ENCODE assay signal across 40 cellular contexts in genomic region chr2:114175507-114175906, GRCh38.
"Had no signal": no experiment of that assay in that cellular context is flagged by ENCODE, and none has a peak within 500 bp of the region (broad histone marks: within the 10 kb centered on the region; RNA-seq: fewer than 3 reads in every experiment).

No MANE protein-coding gene starts in this region.

- H3K4me3 ChIP-seq: adrenal gland, ascending aorta, body of pancreas, breast epithelium, cardiac muscle cell had no signal

- H3K4me1 Mint-ChIP-seq: activated naive CD4-positive, alpha-beta T cell treated with anti-CD3 and anti-CD28 coated beads, Interleukin-2, amount 10 ng/mL, durations not matched to agents 7 days and 5 days; activated naive CD4-positive, alpha-beta T cell treated with anti-CD3 and anti-CD28 coated beads, Interleukin-2, amount 50 U/mL, for 24 hours; activated naive CD8-positive, alpha-beta T cell treated with anti-CD3 and anti-CD28 coated beads for 36 hours; activated naive CD8-positive, alpha-beta T cell treated with anti-CD3 and anti-CD28 coated beads, Interleukin-2, amount 10 ng/mL, durations not matched to agents 7 days and 5 days; activated naive CD8-positive, alpha-beta T cell treated with anti-CD3 and anti-CD28 coated beads, Interleukin-2, amount 50 U/mL, for 24 hours; activated T-helper 17 cell treated with anti-CD3 and anti-CD28 coated beads, Interleukin-2, amount 50 U/mL, for 72 hours; brain; central memory CD8-positive, alpha-beta T cell had no signal

- H3K27me3 ChIP-seq: adrenal gland, ascending aorta, body of pancreas, brain microvascular endothelial cell, breast epithelium, cardiac muscle cell had no signal

- ATAC-seq: activated naive CD4-positive, alpha-beta T cell treated with anti-CD3 and anti-CD28 coated beads, Interleukin-2, amount 50 U/mL, for 72 hours; activated naive CD8-positive, alpha-beta T cell treated with anti-CD3 and anti-CD28 coated beads, Interleukin-2, amount 50 U/mL, for 24 hours; activated T-cell treated with anti-CD3 and anti-CD28 coated beads, Interleukin-2, amount 50 U/mL, for 4 hours; activated T-cell treated with anti-CD3 and anti-CD28 coated beads, Interleukin-2, amount 50 U/mL, for 72 hours; activated T-helper 17 cell treated with anti-CD3 and anti-CD28 coated beads, Interleukin-2, amount 50 U/mL, for 72 hours; body of pancreas had no signal

- FAIRE-seq: astrocyte, bronchial epithelial cell, colon had no signal

- H3K36me3 Mint-ChIP-seq: activated naive CD4-positive, alpha-beta T cell treated with anti-CD3 and anti-CD28 coated beads, Interleukin-2, amount 10 ng/mL, durations not matched to agents 7 days and 5 days; activated naive CD4-positive, alpha-beta T cell treated with anti-CD3 and anti-CD28 coated beads, Interleukin-2, amount 50 U/mL, for 24 hours; activated naive CD4-positive, alpha-beta T cell treated with anti-CD3 and anti-CD28 coated beads, Interleukin-2, amount 50 U/mL, for 72 hours; activated naive CD8-positive, alpha-beta T cell; activated naive CD8-positive, alpha-beta T cell treated with anti-CD3 and anti-CD28 coated beads for 36 hours; activated naive CD8-positive, alpha-beta T cell treated with anti-CD3 and anti-CD28 coated beads, Interleukin-2, amount 10 ng/mL, durations not matched to agents 7 days and 5 days; brain had no signal

- H3K27ac Mint-ChIP-seq: activated naive CD4-positive, alpha-beta T cell treated with anti-CD3 and anti-CD28 coated beads for 36 hours; activated naive CD4-positive, alpha-beta T cell treated with anti-CD3 and anti-CD28 coated beads, Interleukin-2, amount 10 ng/mL, durations not matched to agents 7 days and 5 days; activated naive CD4-positive, alpha-beta T cell treated with anti-CD3 and anti-CD28 coated beads, Interleukin-2, amount 50 U/mL, for 24 hours; activated naive CD4-positive, alpha-beta T cell treated with anti-CD3 and anti-CD28 coated beads, Interleukin-2, amount 50 U/mL, for 72 hours; activated naive CD8-positive, alpha-beta T cell; activated naive CD8-positive, alpha-beta T cell treated with anti-CD3 and anti-CD28 coated beads for 36 hours; activated naive CD8-positive, alpha-beta T cell treated with anti-CD3 and anti-CD28 coated beads, Interleukin-2, amount 10 ng/mL, durations not matched to agents 7 days and 5 days; activated naive CD8-positive, alpha-beta T cell treated with anti-CD3 and anti-CD28 coated beads, Interleukin-2, amount 50 U/mL, for 24 hours; activated T-cell treated with anti-CD3 and anti-CD28 coated beads, Interleukin-2, amount 50 U/mL, for 24 hours; activated T-cell treated with anti-CD3 and anti-CD28 coated beads, Interleukin-2, amount 50 U/mL, for 72 hours; activated T-helper 1 cell treated with anti-CD3 and anti-CD28 coated beads, Interleukin-12 subunit alpha, Interleukin-12 subunit beta, Interleukin-2, Interleukin-4 antibody, amounts not matched to agents 30 ng/mL and 10 ng/mL and 1 ng/mL, durations not matched to agents 14 hours and 24 hours and 36 hours; activated T-helper 17 cell treated with anti-CD3 and anti-CD28 coated beads, Interleukin-2, amount 50 U/mL, for 72 hours; activated T-helper 2 cell treated with anti-CD3 and anti-CD28 coated beads, Interferon-gamma antibody, Interleukin-2, Interleukin-4, amounts not matched to agents 10 μg/mL and 5 μg/mL and 100 μg/mL, durations not matched to agents 14 hours and 24 hours and 36 hours; brain had no signal

- H3K9me3 Mint-ChIP-seq: activated naive CD4-positive, alpha-beta T cell treated with anti-CD3 and anti-CD28 coated beads for 36 hours; activated naive CD4-positive, alpha-beta T cell treated with anti-CD3 and anti-CD28 coated beads, Interleukin-2, amount 10 ng/mL, durations not matched to agents 7 days and 5 days; activated naive CD4-positive, alpha-beta T cell treated with anti-CD3 and anti-CD28 coated beads, Interleukin-2, amount 50 U/mL, for 24 hours; activated naive CD8-positive, alpha-beta T cell treated with anti-CD3 and anti-CD28 coated beads for 36 hours; activated naive CD8-positive, alpha-beta T cell treated with anti-CD3 and anti-CD28 coated beads, Interleukin-2, amount 10 ng/mL, durations not matched to agents 7 days and 5 days; activated naive CD8-positive, alpha-beta T cell treated with anti-CD3 and anti-CD28 coated beads, Interleukin-2, amount 50 U/mL, for 24 hours; activated T-cell treated with anti-CD3 and anti-CD28 coated beads, Interleukin-2, amount 50 U/mL, for 24 hours; activated T-cell treated with anti-CD3 and anti-CD28 coated beads, Interleukin-2, amount 50 U/mL, for 4 hours; activated T-cell treated with anti-CD3 and anti-CD28 coated beads, Interleukin-2, amount 50 U/mL, for 72 hours; activated T-helper 1 cell treated with anti-CD3 and anti-CD28 coated beads, Interleukin-12 subunit alpha, Interleukin-12 subunit beta, Interleukin-2, Interleukin-4 antibody, amounts not matched to agents 30 ng/mL and 10 ng/mL and 1 ng/mL, durations not matched to agents 14 hours and 24 hours and 36 hours; activated T-helper 17 cell treated with anti-CD3 and anti-CD28 coated beads, Interleukin-2, amount 50 U/mL, for 72 hours; activated T-helper 2 cell treated with anti-CD3 and anti-CD28 coated beads, Interferon-gamma antibody, Interleukin-2, Interleukin-4, amounts not matched to agents 10 μg/mL and 5 μg/mL and 100 μg/mL, durations not matched to agents 14 hours and 24 hours and 36 hours; central memory CD8-positive, alpha-beta T cell had no signal

- H3K9me3 ChIP-seq: adrenal gland, ascending aorta, body of pancreas, breast epithelium had no signal

- H3K36me3 ChIP-seq: adrenal gland, ascending aorta, brain microvascular endothelial cell, breast epithelium, cardiac muscle cell had no signal

- H3K4me3 Mint-ChIP-seq: activated naive CD4-positive, alpha-beta T cell treated with anti-CD3 and anti-CD28 coated beads for 36 hours; activated naive CD4-positive, alpha-beta T cell treated with anti-CD3 and anti-CD28 coated beads, Interleukin-2, amount 10 ng/mL, durations not matched to agents 7 days and 5 days; activated naive CD4-positive, alpha-beta T cell treated with anti-CD3 and anti-CD28 coated beads, Interleukin-2, amount 50 U/mL, for 24 hours; activated naive CD8-positive, alpha-beta T cell; activated naive CD8-positive, alpha-beta T cell treated with anti-CD3 and anti-CD28 coated beads for 36 hours; activated naive CD8-positive, alpha-beta T cell treated with anti-CD3 and anti-CD28 coated beads, Interleukin-2, amount 10 ng/mL, durations not matched to agents 7 days and 5 days; activated naive CD8-positive, alpha-beta T cell treated with anti-CD3 and anti-CD28 coated beads, Interleukin-2, amount 50 U/mL, for 24 hours; activated T-cell treated with anti-CD3 and anti-CD28 coated beads, Interleukin-2, amount 50 U/mL, for 24 hours; activated T-cell treated with anti-CD3 and anti-CD28 coated beads, Interleukin-2, amount 50 U/mL, for 4 hours; activated T-cell treated with anti-CD3 and anti-CD28 coated beads, Interleukin-2, amount 50 U/mL, for 72 hours; activated T-helper 1 cell treated with anti-CD3 and anti-CD28 coated beads, Interleukin-12 subunit alpha, Interleukin-12 subunit beta, Interleukin-2, Interleukin-4 antibody, amounts not matched to agents 30 ng/mL and 10 ng/mL and 1 ng/mL, durations not matched to agents 14 hours and 24 hours and 36 hours; activated T-helper 17 cell treated with anti-CD3 and anti-CD28 coated beads, Interleukin-2, amount 50 U/mL, for 72 hours; brain; central memory CD8-positive, alpha-beta T cell had no signal

- H3K27me3 Mint-ChIP-seq: activated naive CD4-positive, alpha-beta T cell treated with anti-CD3 and anti-CD28 coated beads, Interleukin-2, amount 10 ng/mL, durations not matched to agents 7 days and 5 days; activated naive CD8-positive, alpha-beta T cell treated with anti-CD3 and anti-CD28 coated beads, Interleukin-2, amount 10 ng/mL, durations not matched to agents 7 days and 5 days; brain had no signal

- H3K4me1 ChIP-seq: adrenal gland, ascending aorta, body of pancreas, breast epithelium had no signal

- DNase-seq: activated effector memory CD4-positive, alpha-beta T cell treated with anti-CD3 and anti-CD28 coated beads, Interleukin-2, amount 50 U/mL, for 16 hours; activated effector memory CD4-positive, alpha-beta T cell treated with Interleukin-2 at 50 U/mL for 16 hours; activated gamma-delta T cell; activated gamma-delta T cell treated with Interleukin-2 at 50 U/mL for 16 hours; activated naive CD4-positive, alpha-beta T cell; activated naive CD4-positive, alpha-beta T cell treated with anti-CD3 and anti-CD28 coated beads for 36 hours; activated naive CD4-positive, alpha-beta T cell treated with anti-CD3 and anti-CD28 coated beads, Interleukin-2, amount 10 ng/mL, durations not matched to agents 7 days and 5 days; activated naive CD4-positive, alpha-beta T cell treated with anti-CD3 and anti-CD28 coated beads, Interleukin-2, amount 50 U/mL, for 16 hours; activated naive CD4-positive, alpha-beta T cell treated with Interleukin-2 at 50 U/mL for 16 hours; activated naive CD8-positive, alpha-beta T cell treated with anti-CD3 and anti-CD28 coated beads for 36 hours; activated naive CD8-positive, alpha-beta T cell treated with anti-CD3 and anti-CD28 coated beads, Interleukin-2, amount 10 ng/mL, durations not matched to agents 7 days and 5 days; activated naive CD8-positive, alpha-beta T cell treated with anti-CD3 and anti-CD28 coated beads, Interleukin-2, amount 50 U/mL, for 24 hours; activated T-cell treated with anti-CD3 and anti-CD28 coated beads, Interleukin-2, amount 50 U/mL, for 24 hours; activated T-cell treated with anti-CD3 and anti-CD28 coated beads, Interleukin-2, amount 50 U/mL, for 4 hours; activated T-cell treated with anti-CD3 and anti-CD28 coated beads, Interleukin-2, amount 50 U/mL, for 48 hours; activated T-cell treated with anti-CD3 and anti-CD28 coated beads, Interleukin-2, amount 50 U/mL, for 72 hours; adrenal gland; amniotic stem cell; amygdala; anterior cingulate cortex; aorta; body of pancreas; brain microvascular endothelial cell; caudate nucleus; central memory CD4-positive, alpha-beta T cell; cerebellar nuclear complex had no signal

- H3K27ac ChIP-seq: adrenal gland, ascending aorta, body of pancreas, brain microvascular endothelial cell, breast epithelium, cardiac muscle cell had no signal
